Comparison of ENCODE assay signal across 1 cellular context in genomic region chr19:498591-498950, GRCh38.
TF ChIP-seq lines count a peak whose summit lies in the region.

No MANE protein-coding gene starts in this region.

TF ChIP-seq in GM12878, 131 proteins besides CTCF, POLR2A, EP300 and RAD21:
- TF ChIP-seq NR2C1 (IDR thresholded peaks at IDR 0.05): no peak
- no peak for TF ChIP-seq ZNF622 (IDR thresholded peaks at IDR 0.05)
- TF ChIP-seq GABPA (IDR thresholded peaks at IDR 0.05; ENCODE audit: low read depth): no peak
- no peak for TF ChIP-seq IKZF1 (conservative IDR thresholded peaks at IDR 0.05)
- TF ChIP-seq SREBF1 (IDR thresholded peaks at IDR 0.05; ENCODE audit: low read length): no peak
- no peak for TF ChIP-seq CREM (IDR thresholded peaks at IDR 0.05; ENCODE audit: low read depth)
- TF ChIP-seq POU2F2 (IDR thresholded peaks at IDR 0.05; ENCODE audit: borderline replicate concordance, low read depth, low read length): no peak
- TF ChIP-seq HDAC2 (IDR thresholded peaks at IDR 0.05): no peak
- no peak for TF ChIP-seq RBBP5 (conservative IDR thresholded peaks at IDR 0.05)
- no peak for TF ChIP-seq RCOR1 (conservative IDR thresholded peaks at IDR 0.05; ENCODE audit: low read depth, low read length)
- TF ChIP-seq PAX8 (IDR thresholded peaks at IDR 0.05): no peak
- TF ChIP-seq SMAD1 (IDR thresholded peaks at IDR 0.05; ENCODE audit: low read depth, partially characterized antibody): no peak
- TF ChIP-seq YY1 (IDR thresholded peaks at IDR 0.05; ENCODE audit: low read depth, low read length): no peak
- TF ChIP-seq ZNF207 (IDR thresholded peaks at IDR 0.05; ENCODE audit: borderline replicate concordance): no peak
- no peak for TF ChIP-seq IKZF2 (IDR thresholded peaks at IDR 0.05)
- no peak for TF ChIP-seq ZBTB40 (IDR thresholded peaks at IDR 0.05; ENCODE audit: borderline replicate concordance)
- no peak for TF ChIP-seq CBX5 (IDR thresholded peaks at IDR 0.05; ENCODE audit: low read depth)
- no peak for TF ChIP-seq JUND (IDR thresholded peaks at IDR 0.05; ENCODE audit: low read depth, low read length)
- TF ChIP-seq IRF4 (IDR thresholded peaks at IDR 0.05; ENCODE audit: low read depth, low read length): no peak
